8 cellular contexts compared by ENCODE assay signal in the genomic region with DNA sequence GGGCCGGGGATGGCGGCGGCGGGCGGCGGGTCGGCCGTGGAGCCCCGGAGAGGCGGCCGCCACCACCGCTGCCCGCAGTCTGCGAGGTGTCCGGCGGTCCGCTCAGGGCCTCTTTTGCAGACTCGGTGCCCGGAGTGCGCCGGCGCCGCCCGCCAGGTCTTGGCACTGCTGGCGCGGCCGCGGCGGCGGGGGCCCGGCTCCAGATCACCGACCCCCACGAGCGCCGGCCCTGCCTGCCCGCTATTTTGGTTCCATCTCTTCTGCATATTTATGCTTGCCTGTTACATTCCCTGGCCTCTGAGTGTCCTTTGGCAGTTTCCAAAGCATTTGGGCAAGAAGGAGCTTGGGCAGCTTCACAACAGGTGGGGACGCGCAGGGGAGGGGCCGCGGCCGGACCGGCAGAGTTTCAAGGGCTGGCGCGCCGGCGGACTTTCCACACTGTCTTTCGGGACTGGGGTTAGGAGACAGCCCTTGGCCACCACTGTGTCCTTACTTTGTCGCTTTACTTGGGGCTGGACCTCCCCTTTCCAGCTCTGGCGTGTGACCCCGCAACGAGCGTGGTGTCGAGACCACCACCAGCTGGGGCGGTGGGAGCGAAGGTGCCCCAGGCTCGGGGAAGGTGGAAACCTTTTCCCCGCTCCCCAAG. TPM values are rescaled to one million over a fixed set of nuclear protein-coding genes. Genes with fewer than 3 reads are reported as not detected.
DNase-seq lines count a peak whose midpoint lies in the region; ATAC-seq and TF ChIP-seq lines count a peak whose summit lies in the region.

No MANE protein-coding gene starts in this region.

- ATAC-seq in HCT116 = peak; percentile 48
- peak; percentile 24 for ATAC-seq in activated CD8-positive, alpha-beta T cell treated with anti-CD3 and anti-CD28 coated beads for 36 hours

- H3K23ac ChIP-seq in mesenchymal stem cell (ENCODE audit: low read length in 2 of 2) = peak overlapping the region in 1 of 2 experiments; percentile 72

- RAD21 ChIA-PET in HCT116 (lab: Charles Lee; ENCODE audit: low non-redundant PET in 1 of 2, low total read pairs in 2 of 2, uncharacterized antibody in 2 of 2, unreplicated experiment in 2 of 2) = no interaction called here

- no peaks in the 10 kb centered on the region for H4K20me1 ChIP-seq in HCT116 (ENCODE audit: insufficient read depth)

- H3K36me3 ChIP-seq in HCT116 (ENCODE audit: control insufficient read depth in 1 of 2, insufficient read depth in 2 of 2, low read length in 2 of 2) = no peaks in the 10 kb centered on the region
- no peaks in the 10 kb centered on the region for H3K36me3 ChIP-seq in effector memory CD4-positive, alpha-beta T cell (ENCODE audit: control insufficient read depth, insufficient read depth, low read length)
- H3K36me3 ChIP-seq in mesenchymal stem cell (ENCODE audit: control insufficient read depth in 1 of 2, insufficient read depth in 2 of 2, low read depth in 1 of 2, low read length in 2 of 2) = no peaks in the 10 kb centered on the region

- H3K27me3 ChIP-seq in HCT116 (ENCODE audit: insufficient read depth, low read length) (no peaks in the 10 kb centered on the region), mesenchymal stem cell (ENCODE audit: control insufficient read depth in 1 of 2, insufficient read depth in 1 of 2, low read length in 2 of 2) (no peaks in the 10 kb centered on the region)
- H3K27me3 ChIP-seq in effector memory CD4-positive, alpha-beta T cell (replicated peaks; ENCODE audit: control insufficient read depth, insufficient read depth, low read length, poor library complexity, severe bottlenecking) = no peaks in the 10 kb centered on the region

- WGBS in mesenchymal stem cell = under 1% methylated on average over 45 of the region's 57 CpGs

- no peak for TF ChIP-seq POLR2A in HCT116 (IDR thresholded peaks at IDR 0.05; ENCODE audit: borderline replicate concordance, extremely low read depth, insufficient read depth, insufficient read length)

- no peak overlapping the region for H2AK5ac ChIP-seq in mesenchymal stem cell (ENCODE audit: low read length, severe bottlenecking)

- TF ChIP-seq RAD21 in HCT116 (IDR thresholded peaks at IDR 0.05; ENCODE audit: low read depth) = no peak

- H3K27ac ChIP-seq in HCT116 (ENCODE audit: low read depth, low read length) (peak overlapping the region; percentile 90), mesenchymal stem cell (ENCODE audit: low read length, poor library complexity, severe bottlenecking) (peak overlapping the region; percentile 68)
- H3K27ac ChIP-seq in effector memory CD4-positive, alpha-beta T cell (ENCODE audit: insufficient read depth, low read length, poor library complexity, severe bottlenecking) = peak overlapping the region; percentile 73

- H2AFZ ChIP-seq in HCT116 (ENCODE audit: low read depth, low read length, poor library complexity, severe bottlenecking) (no peak overlapping the region), mesenchymal stem cell (ENCODE audit: low read depth, low read length) (peak overlapping the region; percentile 76)

- H2BK12ac ChIP-seq in mesenchymal stem cell (ENCODE audit: low read length in 2 of 2) = peak overlapping the region in 1 of 2 experiments; percentile 13

- no peaks in the 10 kb centered on the region for H3K9me3 Mint-ChIP-seq in activated CD8-positive, alpha-beta T cell treated with anti-CD3 and anti-CD28 coated beads for 36 hours

- DNase-seq in HCT116 (ENCODE audit: low read depth, low spot score) = no peak
- peak; percentile 57 for DNase-seq in M059J (ENCODE audit: low read depth)
- DNase-seq in activated CD8-positive, alpha-beta T cell treated with anti-CD3 and anti-CD28 coated beads for 36 hours = peak; percentile 48
- DNase-seq in effector memory CD4-positive, alpha-beta T cell = peak in 2 of 3 donors; percentile 11 to 16
- DNase-seq in mesenchymal stem cell = peak; percentile 57
- DNase-seq in stimulated activated CD8-positive, alpha-beta memory T cell treated with anti-CD3 and anti-CD28 coated beads, Interleukin-7, amount 100 ng/mL, for 24 hours (ENCODE audit: low read depth) = peak; percentile 11
- DNase-seq in dedifferentiated amniotic fluid mesenchymal stem cell (ENCODE audit: extremely low spot score) = no peak

- H3K27me3 Mint-ChIP-seq in activated CD8-positive, alpha-beta T cell treated with anti-CD3 and anti-CD28 coated beads for 36 hours = no peaks in the 10 kb centered on the region

- H3K9me3 ChIP-seq in HCT116 (ENCODE audit: control insufficient read depth in 1 of 2, insufficient read depth in 1 of 2, low read depth in 1 of 2, low read length in 2 of 2) = no peaks in the 10 kb centered on the region
- H3K9me3 ChIP-seq in effector memory CD4-positive, alpha-beta T cell (ENCODE audit: control insufficient read depth, low read length) = no peaks in the 10 kb centered on the region
- H3K9me3 ChIP-seq in mesenchymal stem cell (ENCODE audit: control insufficient read depth, low read length) = no peaks in the 10 kb centered on the region

- H3K4me1 Mint-ChIP-seq in activated CD8-positive, alpha-beta T cell treated with anti-CD3 and anti-CD28 coated beads for 36 hours (ENCODE audit: low read depth) = peaks cover 65% of the 10 kb centered on the region

- peak overlapping the region; percentile 95 for H4K8ac ChIP-seq in mesenchymal stem cell (ENCODE audit: low read length)

- H3K4me3 ChIP-seq in GM12875 (ENCODE audit: low read depth, low read length) (peak overlapping the region; percentile 86), HCT116 (replicated peaks in 1 of 2; ENCODE audit: low read depth in 1 of 2, low read length in 2 of 2) (peak overlapping the region; percentile 77 to 83), mesenchymal stem cell (ENCODE audit: insufficient read depth in 1 of 2, low read depth in 1 of 2, low read length in 2 of 2) (peak overlapping the region; percentile 95 to 96)
- H3K4me3 ChIP-seq in effector memory CD4-positive, alpha-beta T cell (ENCODE audit: insufficient read depth, low read depth, low read length, poor library complexity, severe bottlenecking) = peak overlapping the region; percentile 66

- CTCF ChIA-PET in HCT116 (lab: Charles Lee) = interaction anchor here (1.2 kb wide), 1 partner anchor 21 kb away, joined by 3 read pairs; no protein-coding TSS in a partner anchor
- CTCF ChIA-PET in activated CD8-positive, alpha-beta T cell treated with anti-CD3 and anti-CD28 coated beads for 36 hours (lab: Charles Lee) = interaction anchor here (0.8 to 3.1 kb wide), 9 partner anchors 9 to 37 kb away, joined by 3 to 13 read pairs (median 3); no protein-coding TSS in a partner anchor

- peak overlapping the region; percentile 98 for H3K27ac Mint-ChIP-seq in activated CD8-positive, alpha-beta T cell treated with anti-CD3 and anti-CD28 coated beads for 36 hours

- peak overlapping the region; percentile 90 for H4K91ac ChIP-seq in mesenchymal stem cell (ENCODE audit: low read length)

- peak overlapping the region; percentile 66 to 92 for H3K14ac ChIP-seq in mesenchymal stem cell (ENCODE audit: low read length in 2 of 2)

- H3K79me1 ChIP-seq in mesenchymal stem cell (replicated peaks; ENCODE audit: low read length, poor library complexity, severe bottlenecking) = peaks cover 17% of the 10 kb centered on the region

- H2BK5ac ChIP-seq in mesenchymal stem cell (ENCODE audit: low read depth, low read length, poor library complexity, severe bottlenecking) = peak overlapping the region; percentile 94

- H3K4me3 Mint-ChIP-seq in activated CD8-positive, alpha-beta T cell treated with anti-CD3 and anti-CD28 coated beads for 36 hours = peak overlapping the region; percentile 91

- TF ChIP-seq CTCF in GM12875 (IDR thresholded peaks at IDR 0.05; ENCODE audit: borderline replicate concordance, insufficient read depth, low read depth, low read length) (no peak), HCT116 (IDR thresholded peaks at IDR 0.05 in 2 of 3, conservative IDR thresholded peaks at IDR 0.05 in 1 of 3; ENCODE audit: borderline replicate concordance in 1 of 3, insufficient read depth in 1 of 3, low read depth in 2 of 3, low read length in 2 of 3) (no peak)
- no peak for TF ChIP-seq CTCF in activated CD8-positive, alpha-beta T cell treated with anti-CD3 and anti-CD28 coated beads for 36 hours (IDR thresholded peaks at IDR 0.05)

- H3K79me2 ChIP-seq in HCT116 (ENCODE audit: insufficient read depth, low read length) = no peaks in the 10 kb centered on the region

- H3K18ac ChIP-seq in mesenchymal stem cell (ENCODE audit: low read depth in 1 of 2, low read length in 2 of 2) = peak overlapping the region; percentile 84 to 95

- H3K4me2 ChIP-seq in HCT116 (ENCODE audit: low read length) (peak overlapping the region; percentile 91), mesenchymal stem cell (ENCODE audit: low read length, poor library complexity, severe bottlenecking) (peak overlapping the region; percentile 87)

- intact Hi-C loops in HCT116 (cut with micrococcal nuclease) = no loop called here
- intact Hi-C loops in activated CD8-positive, alpha-beta T cell treated with anti-CD3 and anti-CD28 coated beads for 36 hours (cut with micrococcal nuclease) = no loop called here

- POLR2A ChIA-PET in HCT116 (lab: Charles Lee) = no interaction called here
- POLR2A ChIA-PET in activated CD8-positive, alpha-beta T cell treated with anti-CD3 and anti-CD28 coated beads for 36 hours (lab: Charles Lee) = interaction anchor here (0.7 to 1.6 kb wide), 5 partner anchors 11 to 33 kb away, joined by 3 to 7 read pairs (median 4); no protein-coding TSS in a partner anchor

- H3K9me2 ChIP-seq in HCT116 (ENCODE audit: insufficient read depth) = no peaks in the 10 kb centered on the region

- BruUV-seq in HCT116 (replicated peaks; lab: Mats Ljungman, UMichigan) = no TSS peak

- H3K4me1 ChIP-seq in HCT116 (ENCODE audit: control insufficient read depth in 1 of 2, insufficient read depth in 2 of 2, low read length in 2 of 2) = peaks cover 0 to 16% of the 10 kb centered on the region in 2 experiments; a peak in 3 of 4 replicates
- H3K4me1 ChIP-seq in effector memory CD4-positive, alpha-beta T cell (ENCODE audit: control insufficient read depth, insufficient read depth, low read length, poor library complexity, severe bottlenecking) = peaks cover 27% of the 10 kb centered on the region
- peaks cover 4% of the 10 kb centered on the region for H3K4me1 ChIP-seq in mesenchymal stem cell (ENCODE audit: control insufficient read depth, insufficient read depth, low read depth, low read length)

- H3K36me3 Mint-ChIP-seq in activated CD8-positive, alpha-beta T cell treated with anti-CD3 and anti-CD28 coated beads for 36 hours (ENCODE audit: low read depth) = peaks cover 22% of the 10 kb centered on the region

- H2BK120ac ChIP-seq in mesenchymal stem cell (ENCODE audit: low read depth, low read length) = peak overlapping the region; percentile 54

- H2BK15ac ChIP-seq in mesenchymal stem cell (ENCODE audit: low read depth, poor library complexity, severe bottlenecking) = peak overlapping the region; percentile 44

- H3K9ac ChIP-seq in HCT116 (ENCODE audit: low read length) (peak overlapping the region; percentile 76), mesenchymal stem cell (ENCODE audit: low read length) (peak overlapping the region; percentile 90)

- peak overlapping the region; percentile 91 to 95 for H3K4ac ChIP-seq in mesenchymal stem cell (ENCODE audit: low read depth in 1 of 2, low read length in 2 of 2)

RNA-seq across cellular contexts. Expression of gene TAPT1, which starts 0.7 kb away (rescaled TPM):
- 11.7 TPM for total RNA-seq in HCT116 (2021; ENCODE audit: unreplicated experiment)
- 7.9 and 8.9 TPM in 2 replicates for polyA plus RNA-seq in HCT116 (2012)
- 17.1 and 18.5 TPM in 2 replicates for total RNA-seq in M059J (2014; rRNA removed; shearing (Covaris generic))
- total RNA-seq in activated CD8-positive, alpha-beta T cell treated with anti-CD3 and anti-CD28 coated beads for 36 hours = 10 to 100 TPM; 34.2 to 35.5 TPM
- polyA plus RNA-seq in mesenchymal stem cell (2013, experiment 1 of 2) = 5.8 TPM
- polyA plus RNA-seq in mesenchymal stem cell (2013, experiment 2 of 2) = 6.2 TPM

Comparison
In these comparisons a context has a peak if more than half of its experiments do, and no peak if none do; other contexts are left out.
1. DNase-seq: peak in M059J (single experiment), activated CD8-positive, alpha-beta T cell treated with anti-CD3 and anti-CD28 coated beads for 36 hours (single experiment), effector memory CD4-positive, alpha-beta T cell (2 of 3), mesenchymal stem cell (single experiment) and stimulated activated CD8-positive, alpha-beta memory T cell treated with anti-CD3 and anti-CD28 coated beads, Interleukin-7, amount 100 ng/mL, for 24 hours (single experiment); none in HCT116 (single experiment) and dedifferentiated amniotic fluid mesenchymal stem cell (single experiment).
2. Peak in every context shown above with its lines, with median percentiles within 50 percentile points of each other: H3K4me3 ChIP-seq and H3K27ac ChIP-seq.